Comparison of ENCODE assay signal across 7 cellular contexts in the genomic region with DNA sequence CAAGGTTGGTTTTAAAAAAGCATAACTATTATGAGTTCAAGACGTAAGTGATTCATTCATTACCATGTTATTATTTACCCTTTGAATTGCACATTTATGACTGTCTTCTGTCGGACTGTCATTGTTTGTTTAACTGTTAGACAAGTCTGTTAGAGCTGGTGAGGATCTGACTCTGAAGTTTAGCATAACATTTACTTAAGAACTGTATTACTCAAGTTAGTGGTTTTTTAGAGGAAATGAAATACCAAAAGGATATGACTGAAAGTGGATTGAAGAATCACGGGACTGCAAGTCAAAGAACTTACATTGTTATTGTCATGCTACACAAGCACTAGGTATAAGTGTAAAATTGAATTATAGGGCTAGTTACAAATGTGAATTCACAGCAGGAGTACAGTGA. TPM values are rescaled to one million over a fixed set of nuclear protein-coding genes. Genes with fewer than 3 reads are reported as not detected.
DNase-seq lines count a peak whose midpoint lies in the region; ATAC-seq, FAIRE-seq and TF ChIP-seq lines count a peak whose summit lies in the region.

No MANE protein-coding gene starts in this region.

- H3K9me3 ChIP-seq in A673 (ENCODE audit: low read depth, low read length, poor library complexity, severe bottlenecking) = no peaks in the 10 kb centered on the region

- H3K4me1 ChIP-seq in A673 (ENCODE audit: insufficient read depth, low read length, poor library complexity, severe bottlenecking) = peaks cover 18% of the 10 kb centered on the region

- intact Hi-C loops in A673 (cut with micrococcal nuclease; ENCODE audit: unreplicated experiment) = no loop called here

- H3K4me3 ChIP-seq in fibroblast of villous mesenchyme (ENCODE audit: low read depth, low read length) (peak overlapping the region; percentile 19), A673 (ENCODE audit: low read depth, low read length, poor library complexity, severe bottlenecking) (no peak overlapping the region)

- H3K36me3 ChIP-seq in A673 (ENCODE audit: insufficient read depth, low read length, poor library complexity, severe bottlenecking) = no peaks in the 10 kb centered on the region

- DNase-seq in RCC 7860 (ENCODE audit: low spot score) (peak; percentile 67), fibroblast of villous mesenchyme (ENCODE audit: low read depth) (peak; percentile 95), inferior parietal cortex (ENCODE audit: extremely low spot score) (no peak), A673 (ENCODE audit: low spot score) (no peak), DMS153 treated with DMSO at 0.1 percent for 48 hours (lab: John Stamatoyannopoulos, UW; ENCODE audit: unreplicated experiment) (no peak)

- no peak overlapping the region for H3K27ac ChIP-seq in A673 (ENCODE audit: low read depth, low read length, poor library complexity, severe bottlenecking)

- TF ChIP-seq CTCF in fibroblast of villous mesenchyme (IDR thresholded peaks at IDR 0.05; ENCODE audit: insufficient read depth, low read depth, low read length) (no peak), A673 (conservative IDR thresholded peaks at IDR 0.05; ENCODE audit: low read depth, low read length) (no peak)

- CTCF ChIA-PET in A673 (lab: Charles Lee) = no interaction called here

- FAIRE-seq in RCC 7860 (lab: Jason Lieb, UNC) = peak; percentile 64

- BruUV-seq in A673 (replicated peaks; lab: Mats Ljungman, UMichigan) = no TSS peak

- ATAC-seq in GM18870 (IDR thresholded peaks at IDR 0.05; ENCODE audit: unreplicated experiment) (peak; percentile 66), HG02973 (IDR thresholded peaks at IDR 0.05; ENCODE audit: unreplicated experiment) (peak; percentile 51)

- POLR2A ChIA-PET in A673 (lab: Charles Lee; ENCODE audit: low non-redundant PET) = no interaction called here

- no peaks in the 10 kb centered on the region for H3K27me3 ChIP-seq in A673 (replicated peaks; ENCODE audit: insufficient read depth, low read depth, low read length, poor library complexity)

RNA-seq across cellular contexts. Expression of a gene that starts 2.2 kb away (rescaled TPM):
- 13.2 and 17.3 TPM in 2 replicates for total RNA-seq in fibroblast of villous mesenchyme
- total RNA-seq in A673 (2021) = 16.2 and 18.6 TPM in 2 replicates

Comparison
In these comparisons a context has a peak if more than half of its experiments do, and no peak if none do; other contexts are left out.
1. DNase-seq: peak in RCC 7860 (single experiment) and fibroblast of villous mesenchyme (single experiment); none in inferior parietal cortex (single experiment), A673 (single experiment) and DMS153 treated with DMSO at 0.1 percent for 48 hours (single experiment).